Comparison of ENCODE assay signal across 1 cellular context in genomic region chr13:33375421-33375820, GRCh38.
TF ChIP-seq lines count a peak whose summit lies in the region.

No MANE protein-coding gene starts in this region.

TF ChIP-seq in WTC11, 78 proteins besides CTCF, POLR2A, EP300 and RAD21 (continued from another document):
- TF ChIP-seq ARID4B (CRISPR knock-in tag; IDR thresholded peaks at IDR 0.05; ENCODE audit: borderline replicate concordance) (no peak), CDX4 (CRISPR knock-in tag; IDR thresholded peaks at IDR 0.05; ENCODE audit: borderline replicate concordance) (no peak), ERG (CRISPR knock-in tag; IDR thresholded peaks at IDR 0.05) (no peak), GTF2I (CRISPR knock-in tag; conservative IDR thresholded peaks at IDR 0.05) (no peak)
